Comparison of ENCODE assay signal across 16 cellular contexts in genomic region chr2:183665403-183665802, GRCh38.
DNase-seq lines count a peak whose midpoint lies in the region; ATAC-seq and TF ChIP-seq lines count a peak whose summit lies in the region.
"Had no signal": no experiment of that assay in that cellular context is flagged by ENCODE, and none has a peak within 500 bp of the region (broad histone marks: within the 10 kb centered on the region; RNA-seq: fewer than 3 reads in every experiment).

No MANE protein-coding gene starts in this region.

- H3K4me2 ChIP-seq in trophoblast cell (ENCODE audit: low read length) = no peak overlapping the region

- H3K4me1 ChIP-seq in HUES6 (ENCODE audit: control insufficient read depth, insufficient read depth, low read length) (peaks cover 14% of the 10 kb centered on the region), trophoblast cell (ENCODE audit: control insufficient read depth in 1 of 2, insufficient read depth in 2 of 2, low read length in 2 of 2) (peaks cover 0 to 2% of the 10 kb centered on the region in 2 experiments), spleen (no peaks in the 10 kb centered on the region)
- H3K4me1 ChIP-seq: testis had no signal

- no peak overlapping the region for H2AFZ ChIP-seq in trophoblast cell (ENCODE audit: insufficient read depth, low read length, poor library complexity)

- no peaks in the 10 kb centered on the region for H3K79me1 ChIP-seq in trophoblast cell (ENCODE audit: low read length)

- peak overlapping the region; percentile 13 for H2BK5ac ChIP-seq in trophoblast cell (ENCODE audit: low read depth, low read length, poor library complexity)

- H3K27ac ChIP-seq in HUES6 (ENCODE audit: low read depth, low read length) = 0 out of 2 replicates have a peak overlapping the region, but pooled peaks have one; percentile 57
- H3K27ac ChIP-seq in trophoblast cell (ENCODE audit: low read depth, low read length) = no peak overlapping the region
- no peak overlapping the region for H3K27ac ChIP-seq in spleen
- H3K27ac ChIP-seq: testis had no signal

- peak; percentile 90 for DNase-seq in NCI-H2029 (lab: John Stamatoyannopoulos, UW)
- peak; percentile 91 for DNase-seq in NCI-H774 (lab: John Stamatoyannopoulos, UW)
- no peak for DNase-seq in trophoblast cell
- DNase-seq in NK-92 treated with Interleukin-12 subunit alpha and Interleukin-12 subunit beta, amount 100 ng/mL, for 24 hours (lab: John Stamatoyannopoulos, UW) = no peak
- DNase-seq in spleen = no peak
- no peak for DNase-seq in activated T-cell treated with anti-CD3 and anti-CD28 coated beads, Interleukin-2, amount 50 U/mL, for 72 hours
- DNase-seq in T-helper 2 cell = no peak
- DNase-seq: activated CD8-positive, alpha-beta T cell treated with anti-CD3 and anti-CD28 coated beads for 36 hours; activated naive CD4-positive, alpha-beta T cell treated with Interleukin-2 at 50 U/mL for 16 hours; CD4-positive, CD25-positive, alpha-beta regulatory T cell; head of caudate nucleus; nephron progenitor cell; T-helper 9 cell; testis had no signal

- H3K36me3 ChIP-seq in HUES6 (ENCODE audit: control insufficient read depth, insufficient read depth, low read length) = no peaks in the 10 kb centered on the region
- no peaks in the 10 kb centered on the region for H3K36me3 ChIP-seq in trophoblast cell (ENCODE audit: control insufficient read depth in 1 of 2, insufficient read depth in 2 of 2, low read length in 2 of 2)
- no peaks in the 10 kb centered on the region for H3K36me3 ChIP-seq in spleen

- no CpG with 5 or more reads among the region's 3 CpGs for WGBS in trophoblast cell (ENCODE audit: extremely low coverage, insufficient coverage, insufficient read length)
- WGBS in spleen, 5 donors = 45 to 51% (median 49%) methylated on average over 3 of the region's 3 CpGs

- no peak overlapping the region for H3K4me3 Mint-ChIP-seq in activated T-cell treated with anti-CD3 and anti-CD28 coated beads, Interleukin-2, amount 50 U/mL, for 72 hours
- H3K4me3 Mint-ChIP-seq: activated CD8-positive, alpha-beta T cell treated with anti-CD3 and anti-CD28 coated beads for 36 hours; CD4-positive, CD25-positive, alpha-beta regulatory T cell; nephron progenitor cell had no signal

- H2AK5ac ChIP-seq in trophoblast cell (ENCODE audit: low read length) = no peak overlapping the region

- no peak overlapping the region for H3K9ac ChIP-seq in HUES6 (ENCODE audit: low read length)
- H3K9ac ChIP-seq in trophoblast cell (ENCODE audit: low read length) = no peak overlapping the region

- no peaks in the 10 kb centered on the region for H3K36me3 Mint-ChIP-seq in activated T-cell treated with anti-CD3 and anti-CD28 coated beads, Interleukin-2, amount 50 U/mL, for 72 hours (ENCODE audit: insufficient read depth in 2 of 2)
- H3K36me3 Mint-ChIP-seq: CD4-positive, CD25-positive, alpha-beta regulatory T cell had no signal

- ATAC-seq in activated T-cell treated with anti-CD3 and anti-CD28 coated beads, Interleukin-2, amount 50 U/mL, for 72 hours (replicated peaks in 1 of 2) = no peak
- ATAC-seq: activated CD8-positive, alpha-beta T cell treated with anti-CD3 and anti-CD28 coated beads for 36 hours; left lobe of liver had no signal

- no peak overlapping the region for H4K91ac ChIP-seq in trophoblast cell (ENCODE audit: low read depth, low read length)

- no peak overlapping the region for H3K23ac ChIP-seq in trophoblast cell (ENCODE audit: low read length)

- H3K18ac ChIP-seq in trophoblast cell (ENCODE audit: low read length) = no peak overlapping the region

- H2BK12ac ChIP-seq in trophoblast cell (ENCODE audit: low read length) = no peak overlapping the region

- no peak overlapping the region for H4K8ac ChIP-seq in trophoblast cell (ENCODE audit: low read depth, low read length)

- H3K4ac ChIP-seq in trophoblast cell (ENCODE audit: low read depth, low read length) = no peak overlapping the region

- no peak overlapping the region for H4K12ac ChIP-seq in trophoblast cell (ENCODE audit: low read depth, low read length)

- no peak overlapping the region for H2BK120ac ChIP-seq in trophoblast cell (ENCODE audit: insufficient read depth, low read length, poor library complexity)

- no peak for TF ChIP-seq POLR2A in spleen (IDR thresholded peaks at IDR 0.05)

- no peaks in the 10 kb centered on the region for H3K79me2 ChIP-seq in trophoblast cell (ENCODE audit: control insufficient read depth, insufficient read depth, low read length, poor library complexity)

- H3K9me3 ChIP-seq in HUES6 (ENCODE audit: control insufficient read depth, insufficient read depth, low read depth, low read length) = no peaks in the 10 kb centered on the region
- H3K9me3 ChIP-seq in trophoblast cell (ENCODE audit: insufficient read depth, low read depth, low read length) = no peaks in the 10 kb centered on the region
- peaks cover 0 to 3% (median 0%) of the 10 kb centered on the region in 8 donors for H3K9me3 ChIP-seq in spleen
- H3K9me3 ChIP-seq: testis had no signal

- H3K4me3 ChIP-seq in HUES6 (ENCODE audit: low read depth, low read length) (no peak overlapping the region), trophoblast cell (ENCODE audit: low read depth, low read length) (no peak overlapping the region), spleen (no peak overlapping the region)
- H3K4me3 ChIP-seq: testis had no signal

- H3K27me3 ChIP-seq in HUES6 (ENCODE audit: control insufficient read depth, insufficient read depth, low read length) (no peaks in the 10 kb centered on the region), trophoblast cell (ENCODE audit: insufficient read depth, low read length) (no peaks in the 10 kb centered on the region), spleen (replicated peaks in 1 of 7) (no peaks in the 10 kb centered on the region)
- H3K27me3 ChIP-seq: testis had no signal

- H3K14ac ChIP-seq in trophoblast cell (ENCODE audit: low read length) = no peak overlapping the region

- no peak for TF ChIP-seq CTCF in spleen (IDR thresholded peaks at IDR 0.05 in 8 of 11, conservative IDR thresholded peaks at IDR 0.05 in 3 of 11)

- H3K9me3 Mint-ChIP-seq in activated T-cell treated with anti-CD3 and anti-CD28 coated beads, Interleukin-2, amount 50 U/mL, for 72 hours = peaks cover 4 to 5% of the 10 kb centered on the region in 2 donors
- H3K9me3 Mint-ChIP-seq: nephron progenitor cell had no signal

- no peaks in the 10 kb centered on the region for H3K4me1 Mint-ChIP-seq in activated T-cell treated with anti-CD3 and anti-CD28 coated beads, Interleukin-2, amount 50 U/mL, for 72 hours (ENCODE audit: low read depth)
- H3K4me1 Mint-ChIP-seq: CD4-positive, CD25-positive, alpha-beta regulatory T cell had no signal

- H3K27me3 Mint-ChIP-seq in activated T-cell treated with anti-CD3 and anti-CD28 coated beads, Interleukin-2, amount 50 U/mL, for 72 hours (ENCODE audit: low read depth) = no peaks in the 10 kb centered on the region
- H3K27me3 Mint-ChIP-seq: activated CD8-positive, alpha-beta T cell treated with anti-CD3 and anti-CD28 coated beads for 36 hours; CD4-positive, CD25-positive, alpha-beta regulatory T cell had no signal

- no peak overlapping the region for H3K27ac Mint-ChIP-seq in activated T-cell treated with anti-CD3 and anti-CD28 coated beads, Interleukin-2, amount 50 U/mL, for 72 hours
- H3K27ac Mint-ChIP-seq: activated CD8-positive, alpha-beta T cell treated with anti-CD3 and anti-CD28 coated beads for 36 hours; CD4-positive, CD25-positive, alpha-beta regulatory T cell; nephron progenitor cell had no signal

- intact Hi-C loops in spleen (cut with DNase I; ENCODE audit: low total_unique reads) = no loop called here

Comparison
In these comparisons a context has a peak if more than half of its experiments do, and no peak if none do; other contexts are left out.
1. DNase-seq: peak in NCI-H2029 (single experiment) and NCI-H774 (single experiment); none in trophoblast cell (0 of 2), NK-92 treated with Interleukin-12 subunit alpha and Interleukin-12 subunit beta, amount 100 ng/mL, for 24 hours (single experiment), spleen (single experiment), activated T-cell treated with anti-CD3 and anti-CD28 coated beads, Interleukin-2, amount 50 U/mL, for 72 hours (0 of 2) and T-helper 2 cell (0 of 5).